In the genomic region with DNA sequence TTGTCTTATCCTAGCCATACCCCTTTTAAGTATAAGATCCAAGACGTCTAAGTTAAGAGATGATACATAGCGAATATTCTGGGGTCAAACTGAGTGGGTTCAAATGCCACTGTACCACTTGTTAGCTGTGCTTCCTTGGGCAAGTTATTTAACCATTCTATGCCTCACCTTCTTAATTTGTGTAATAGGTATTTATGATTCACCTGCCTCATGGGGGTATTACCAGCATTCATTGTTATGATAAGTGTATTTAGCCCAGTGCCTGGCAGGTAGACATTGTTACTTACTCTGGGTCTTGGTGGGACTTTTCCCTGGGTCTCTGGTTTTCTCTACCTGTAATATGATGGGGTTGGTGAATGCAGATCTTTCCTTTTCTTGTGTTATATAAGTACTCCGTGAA, we compare ENCODE assay signal across 9 cellular contexts. TPM values are rescaled to one million over a fixed set of nuclear protein-coding genes. Genes with fewer than 3 reads are reported as not detected.
DNase-seq lines count a peak whose midpoint lies in the region; ATAC-seq and TF ChIP-seq lines count a peak whose summit lies in the region.
"Had no signal": no experiment of that assay in that cellular context is flagged by ENCODE, and none has a peak within 500 bp of the region (broad histone marks: within the 10 kb centered on the region; RNA-seq: fewer than 3 reads in every experiment).

No MANE protein-coding gene starts in this region.

- no peaks in the 10 kb centered on the region for H3K9me3 Mint-ChIP-seq in activated CD4-positive, alpha-beta T cell treated with anti-CD3 and anti-CD28 coated beads, Interleukin-2, amount 10 ng/mL, durations not matched to agents 24 days and 14 days
- H3K9me3 Mint-ChIP-seq in stimulated activated effector memory CD8-positive, alpha-beta T cell treated with anti-CD3 and anti-CD28 coated beads, Interleukin-12 subunit alpha, Interleukin-12 subunit beta, amount 100 ng/mL, for 72 hours, result no peaks in the 10 kb centered on the region

- no peaks in the 10 kb centered on the region for H3K27me3 ChIP-seq in SU-DHL-6 (ENCODE audit: low read length)

- no peak for ATAC-seq in stimulated activated effector memory CD8-positive, alpha-beta T cell treated with anti-CD3 and anti-CD28 coated beads, Interleukin-12 subunit alpha, Interleukin-12 subunit beta, amount 100 ng/mL, for 72 hours
- no peak for ATAC-seq in HG02840 (IDR thresholded peaks at IDR 0.05; ENCODE audit: low FRiP score, unreplicated experiment)

- peak overlapping the region; percentile 96 for H3K4me3 Mint-ChIP-seq in activated CD4-positive, alpha-beta T cell treated with anti-CD3 and anti-CD28 coated beads, Interleukin-2, amount 10 ng/mL, durations not matched to agents 24 days and 14 days
- peak overlapping the region; percentile 91 for H3K4me3 Mint-ChIP-seq in stimulated activated effector memory CD8-positive, alpha-beta T cell treated with anti-CD3 and anti-CD28 coated beads, Interleukin-12 subunit alpha, Interleukin-12 subunit beta, amount 100 ng/mL, for 72 hours

- peak overlapping the region; percentile 43 for H3K9ac ChIP-seq in SU-DHL-6 (ENCODE audit: low read length)

- H3K4me1 Mint-ChIP-seq in activated CD4-positive, alpha-beta T cell treated with anti-CD3 and anti-CD28 coated beads, Interleukin-2, amount 10 ng/mL, durations not matched to agents 24 days and 14 days, result peaks cover 58% of the 10 kb centered on the region
- H3K4me1 Mint-ChIP-seq in stimulated activated effector memory CD8-positive, alpha-beta T cell treated with anti-CD3 and anti-CD28 coated beads, Interleukin-12 subunit alpha, Interleukin-12 subunit beta, amount 100 ng/mL, for 72 hours, result peaks cover 59% of the 10 kb centered on the region

- no peaks in the 10 kb centered on the region; the same call in 1 of the 2 replicates for H3K36me3 ChIP-seq in SU-DHL-6 (ENCODE audit: low read length)

- H3K9me3 ChIP-seq in SU-DHL-6 (ENCODE audit: insufficient read depth, low read length), result no peaks in the 10 kb centered on the region

- peak overlapping the region; percentile 36; the same call in 1 of the 2 replicates for H3K27ac ChIP-seq in SU-DHL-6 (ENCODE audit: low read depth, low read length)

- peaks cover 93% of the 10 kb centered on the region for H3K79me2 ChIP-seq in SU-DHL-6 (ENCODE audit: insufficient read depth, low read length)

- peaks cover 40% of the 10 kb centered on the region for H4K20me1 ChIP-seq in SU-DHL-6 (ENCODE audit: low read depth, low read length)

- peak overlapping the region; percentile 75 for H3K27ac Mint-ChIP-seq in activated CD4-positive, alpha-beta T cell treated with anti-CD3 and anti-CD28 coated beads, Interleukin-2, amount 10 ng/mL, durations not matched to agents 24 days and 14 days
- H3K27ac Mint-ChIP-seq in stimulated activated effector memory CD8-positive, alpha-beta T cell treated with anti-CD3 and anti-CD28 coated beads, Interleukin-12 subunit alpha, Interleukin-12 subunit beta, amount 100 ng/mL, for 72 hours, result peak overlapping the region; percentile 93

- peaks cover 7% of the 10 kb centered on the region; the same call in 1 of the 2 replicates for H3F3A ChIP-seq in SU-DHL-6 (ENCODE audit: insufficient read depth)

- no peaks in the 10 kb centered on the region for H3K9me2 ChIP-seq in SU-DHL-6 (replicated peaks; ENCODE audit: insufficient read depth, low read length)

- no peak for DNase-seq in activated CD4-positive, alpha-beta T cell treated with anti-CD3 and anti-CD28 coated beads, Interleukin-2, amount 10 ng/mL, durations not matched to agents 24 days and 14 days
- DNase-seq in activated CD4-positive, alpha-beta T cell treated with anti-CD3 and anti-CD28 coated beads for 48 hours, result no peak
- no peak for DNase-seq in fibroblast of villous mesenchyme (ENCODE audit: low read depth)
- DNase-seq in stimulated activated effector memory CD8-positive, alpha-beta T cell treated with anti-CD3 and anti-CD28 coated beads, Interleukin-12 subunit alpha, Interleukin-12 subunit beta, amount 100 ng/mL, for 72 hours (ENCODE audit: low spot score in 2 of 2), result no peak
- no peak for DNase-seq in posterior vena cava (ENCODE audit: low spot score)
- DNase-seq in HT-29 (ENCODE audit: low spot score), result no peak
- DNase-seq: cerebellar nuclear complex had no signal

- TF ChIP-seq CTCF in SU-DHL-6 (IDR thresholded peaks at IDR 0.05; ENCODE audit: insufficient read depth, low read length, poor library complexity, severe bottlenecking) (no peak), fibroblast of villous mesenchyme (IDR thresholded peaks at IDR 0.05; ENCODE audit: insufficient read depth, low read depth, low read length) (no peak)

- peak overlapping the region; percentile 76 for H3K4me2 ChIP-seq in SU-DHL-6 (ENCODE audit: low read depth, low read length, poor library complexity, severe bottlenecking)

- H2AFZ ChIP-seq in SU-DHL-6 (ENCODE audit: low read depth, low read length, severe bottlenecking), result no peak overlapping the region

- intact Hi-C loops in activated CD4-positive, alpha-beta T cell treated with anti-CD3 and anti-CD28 coated beads, Interleukin-2, amount 10 ng/mL, durations not matched to agents 24 days and 14 days (cut with micrococcal nuclease), result loop anchor here (1.0 to 5.0 kb wide), 3 partner anchors 7 to 722 kb away; a partner anchor contains a TSS
- intact Hi-C loops in posterior vena cava (cut with DNase I), result loop anchor here (5.0 to 10.0 kb wide), 2 partner anchors 74 to 98 kb away; a partner anchor contains a TSS

- H3K4me3 ChIP-seq in SU-DHL-6 (ENCODE audit: insufficient read depth, low read length, poor library complexity, severe bottlenecking) (peak overlapping the region; percentile 51), fibroblast of villous mesenchyme (ENCODE audit: low read depth, low read length) (peak overlapping the region; percentile 37)

- H3K36me3 Mint-ChIP-seq in activated CD4-positive, alpha-beta T cell treated with anti-CD3 and anti-CD28 coated beads, Interleukin-2, amount 10 ng/mL, durations not matched to agents 24 days and 14 days (ENCODE audit: low read depth), result peaks cover 27% of the 10 kb centered on the region
- peaks cover 46% of the 10 kb centered on the region for H3K36me3 Mint-ChIP-seq in stimulated activated effector memory CD8-positive, alpha-beta T cell treated with anti-CD3 and anti-CD28 coated beads, Interleukin-12 subunit alpha, Interleukin-12 subunit beta, amount 100 ng/mL, for 72 hours

- no peaks in the 10 kb centered on the region for H3K27me3 Mint-ChIP-seq in activated CD4-positive, alpha-beta T cell treated with anti-CD3 and anti-CD28 coated beads, Interleukin-2, amount 10 ng/mL, durations not matched to agents 24 days and 14 days

RNA-seq across cellular contexts. Expression of a gene that starts 3.8 kb away (rescaled TPM):
- total RNA-seq in activated CD4-positive, alpha-beta T cell treated with anti-CD3 and anti-CD28 coated beads, Interleukin-2, amount 10 ng/mL, durations not matched to agents 24 days and 14 days, result 331 and 348 TPM in 2 replicates
- total RNA-seq in fibroblast of villous mesenchyme, result 111 and 120 TPM in 2 replicates
- total RNA-seq in posterior vena cava, result 100 to 1,000 TPM; 111 to 128 TPM
- 117 and 123 TPM in 2 replicates for total RNA-seq in HT-29 (2014; rRNA removed; shearing (Covaris generic))
